Comparison of ENCODE assay signal across 10 cellular contexts in the genomic region with DNA sequence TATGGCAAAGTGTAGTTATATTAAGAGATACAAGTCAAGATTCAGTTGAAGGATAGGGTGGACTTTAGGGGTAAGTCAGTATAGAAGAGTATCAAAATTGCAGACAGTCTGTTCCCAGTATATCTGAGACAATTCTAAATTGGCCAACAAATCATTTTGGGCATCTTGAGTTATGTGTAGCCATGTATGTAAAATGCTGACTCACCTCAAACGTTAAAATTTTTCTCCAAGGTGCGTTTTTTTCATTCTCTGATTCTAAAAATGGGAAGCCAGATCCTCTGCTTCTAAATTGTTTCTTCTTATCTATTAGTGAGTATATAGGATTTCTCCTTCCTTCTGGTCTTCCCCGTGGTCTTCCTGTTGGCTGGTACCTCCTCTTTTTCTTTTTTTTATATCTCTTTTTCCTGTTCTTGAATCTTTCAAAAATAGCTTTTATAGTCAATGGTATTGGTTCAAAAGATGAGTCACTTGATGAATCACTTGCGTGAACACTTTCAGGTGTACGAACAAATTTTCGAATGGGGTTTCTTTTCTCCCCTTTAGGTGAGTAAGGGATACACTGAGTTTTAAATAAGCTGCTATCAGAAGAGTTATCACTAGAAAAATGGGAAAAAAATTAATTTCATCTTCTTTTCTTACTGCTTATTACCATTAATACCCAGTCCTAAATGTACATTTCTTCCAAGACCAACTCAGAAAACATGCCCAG. TPM values are rescaled to one million over a fixed set of nuclear protein-coding genes. Genes with fewer than 3 reads are reported as not detected.
DNase-seq lines count a peak whose midpoint lies in the region; ATAC-seq and TF ChIP-seq lines count a peak whose summit lies in the region.
"Had no signal": no experiment of that assay in that cellular context is flagged by ENCODE, and none has a peak within 500 bp of the region (broad histone marks: within the 10 kb centered on the region; RNA-seq: fewer than 3 reads in every experiment).

No MANE protein-coding gene starts in this region.

- no peaks in the 10 kb centered on the region for H3K9me3 ChIP-seq in spleen
- H3K9me3 ChIP-seq: mucosa of descending colon had no signal

- H3K27me3 Mint-ChIP-seq in activated CD4-positive, alpha-beta T cell treated with anti-CD3 and anti-CD28 coated beads for 36 hours, result no peaks in the 10 kb centered on the region

- peak; percentile 34 for ATAC-seq in activated CD4-positive, alpha-beta T cell treated with anti-CD3 and anti-CD28 coated beads for 36 hours
- no peak for ATAC-seq in GM21737 (IDR thresholded peaks at IDR 0.05; ENCODE audit: unreplicated experiment)
- ATAC-seq: mucosa of descending colon had no signal

- DNase-seq in activated CD4-positive, alpha-beta T cell treated with anti-CD3 and anti-CD28 coated beads for 36 hours, result no peak
- DNase-seq in activated CD4-positive, alpha-beta T cell treated with anti-CD3 and anti-CD28 coated beads for 48 hours, result no peak
- DNase-seq in RWPE1 (ENCODE audit: low spot score), result no peak
- peak; percentile 62 for DNase-seq in epithelial cell of esophagus (ENCODE audit: low read depth)
- DNase-seq in spleen, result no peak
- DNase-seq in cardiac septum (ENCODE audit: low spot score), result no peak
- no peak for DNase-seq in NCI-H524 treated with DMSO at 0.1 percent for 48 hours (lab: John Stamatoyannopoulos, UW)
- DNase-seq: AML-193, mucosa of descending colon had no signal

- H3K36me3 ChIP-seq in spleen, result peaks cover 0 to 67% (median 55%) of the 10 kb centered on the region in 6 donors

- CTCF ChIA-PET in activated CD4-positive, alpha-beta T cell treated with anti-CD3 and anti-CD28 coated beads for 36 hours (lab: Charles Lee), result interaction anchor here (1.1 to 1.9 kb wide), 4 partner anchors 11 to 72 kb away, joined by 3 to 15 read pairs (median 4); partner anchors contain the start of gene MED17
- CTCF ChIA-PET in RWPE1 (lab: Yijun Ruan, JAX), result interaction anchor here (0.6 to 1.1 kb wide), 3 partner anchors 11 to 34 kb away, joined by 3 read pairs; no protein-coding TSS in a partner anchor

- H3K9me3 Mint-ChIP-seq in activated CD4-positive, alpha-beta T cell treated with anti-CD3 and anti-CD28 coated beads for 36 hours (ENCODE audit: low read depth), result no peaks in the 10 kb centered on the region

- WGBS in spleen, 5 donors, result 32 to 37% (median 36%) methylated on average over 6 of the region's 6 CpGs

- peaks cover 47% of the 10 kb centered on the region for H3K4me1 Mint-ChIP-seq in activated CD4-positive, alpha-beta T cell treated with anti-CD3 and anti-CD28 coated beads for 36 hours

- H3K4me3 Mint-ChIP-seq in activated CD4-positive, alpha-beta T cell treated with anti-CD3 and anti-CD28 coated beads for 36 hours, result peak overlapping the region; percentile 99

- H3K4me3 ChIP-seq in epithelial cell of esophagus (ENCODE audit: low read length), result peak overlapping the region; percentile 85
- H3K4me3 ChIP-seq in spleen, result peak overlapping the region in 5 of 8 donors; percentile 1 to 88 (median 85)
- H3K4me3 ChIP-seq: mucosa of descending colon had no signal

- POLR2A ChIA-PET in activated CD4-positive, alpha-beta T cell treated with anti-CD3 and anti-CD28 coated beads for 36 hours (lab: Charles Lee), result interaction anchor here (0.8 to 1.1 kb wide), 3 partner anchors 46 to 76 kb away, joined by 3 to 10 read pairs (median 4); partner anchors contain the start of genes CEP295 and MED17
- POLR2A ChIA-PET in RWPE1 (lab: Yijun Ruan, JAX; ENCODE audit: low non-redundant PET), result no interaction called here

- no peak for TF ChIP-seq POLR2A in spleen (IDR thresholded peaks at IDR 0.05)

- peaks cover 79% of the 10 kb centered on the region for H3K36me3 Mint-ChIP-seq in activated CD4-positive, alpha-beta T cell treated with anti-CD3 and anti-CD28 coated beads for 36 hours (ENCODE audit: low read depth)

- H3K4me1 ChIP-seq in spleen, result peaks cover 25 to 89% (median 76%) of the 10 kb centered on the region in 6 donors

- intact Hi-C loops in activated CD4-positive, alpha-beta T cell treated with anti-CD3 and anti-CD28 coated beads for 36 hours (cut with DNase I, micrococcal nuclease), result loop anchor here (1.0 to 5.0 kb wide), 5 partner anchors 9 to 756 kb away; partner anchors contain the start of gene SMCO4 (in 1 of the 2)
- intact Hi-C loops in spleen (cut with DNase I; ENCODE audit: low total_unique reads) (no loop called here), cardiac septum (cut with DNase I) (no loop called here)

- peak overlapping the region; percentile 98 for H3K27ac Mint-ChIP-seq in activated CD4-positive, alpha-beta T cell treated with anti-CD3 and anti-CD28 coated beads for 36 hours

- H3K27ac ChIP-seq in RWPE1 (peak overlapping the region; percentile 47; the same call in 1 of the 2 replicates), spleen (peak overlapping the region in 3 of 8 donors; percentile 14 to 35 (median 27))

- TF ChIP-seq CTCF in RWPE1 (conservative IDR thresholded peaks at IDR 0.05; ENCODE audit: low read depth), result no peak
- TF ChIP-seq CTCF in epithelial cell of esophagus (IDR thresholded peaks at IDR 0.05; ENCODE audit: insufficient read depth, low read depth, low read length, missing control alignments), result no peak
- no peak for TF ChIP-seq CTCF in spleen (IDR thresholded peaks at IDR 0.05 in 8 of 11, conservative IDR thresholded peaks at IDR 0.05 in 3 of 11)

- H3K27me3 ChIP-seq in spleen (replicated peaks in 1 of 7), result no peaks in the 10 kb centered on the region

RNA-seq across cellular contexts. Expression of gene TAF1D, which starts 3.2 kb away (rescaled TPM):
- 100 to 1,000 TPM; 326 to 355 TPM for total RNA-seq in activated CD4-positive, alpha-beta T cell treated with anti-CD3 and anti-CD28 coated beads for 36 hours
- 100 to 1,000 TPM in 6 of 7 donors, 10 to 100 TPM in 1; 99.4 to 244 (median 115) TPM for total RNA-seq in spleen
- polyA plus RNA-seq in spleen, result 100 to 1,000 TPM; 127 to 174 (median 140) TPM
- total RNA-seq in cardiac septum, result 41.1 TPM

RNA-seq across cellular contexts. Expression of gene C11orf54, which starts 3.4 kb away (rescaled TPM):
- total RNA-seq in activated CD4-positive, alpha-beta T cell treated with anti-CD3 and anti-CD28 coated beads for 36 hours, result 10 to 100 TPM; 13.8 to 15.7 TPM
- total RNA-seq in spleen, result 10 to 100 TPM; 22.5 to 36.3 (median 28.7) TPM
- 10 to 100 TPM; 10.5 to 14.4 (median 10.8) TPM for polyA plus RNA-seq in spleen
- total RNA-seq in cardiac septum, result 19.9 TPM

RNA-seq across cellular contexts. Expression of gene MED17, which starts 46.0 kb away (rescaled TPM):
- total RNA-seq in activated CD4-positive, alpha-beta T cell treated with anti-CD3 and anti-CD28 coated beads for 36 hours, result 10 to 100 TPM; 28.6 to 29.9 TPM
- 10 to 100 TPM; 36.1 to 41.3 (median 37.5) TPM for total RNA-seq in spleen
- polyA plus RNA-seq in spleen, result 10 to 100 TPM; 10.4 to 13.9 (median 12.1) TPM
- total RNA-seq in cardiac septum, result 24.3 TPM

Comparison
In these comparisons a context has a peak if more than half of its experiments do, and no peak if none do; other contexts are left out.
1. intact Hi-C loops: an anchor here in activated CD4-positive, alpha-beta T cell treated with anti-CD3 and anti-CD28 coated beads for 36 hours (1.0 to 5.0 kb wide); none called in spleen and cardiac septum.